In the genomic region with DNA sequence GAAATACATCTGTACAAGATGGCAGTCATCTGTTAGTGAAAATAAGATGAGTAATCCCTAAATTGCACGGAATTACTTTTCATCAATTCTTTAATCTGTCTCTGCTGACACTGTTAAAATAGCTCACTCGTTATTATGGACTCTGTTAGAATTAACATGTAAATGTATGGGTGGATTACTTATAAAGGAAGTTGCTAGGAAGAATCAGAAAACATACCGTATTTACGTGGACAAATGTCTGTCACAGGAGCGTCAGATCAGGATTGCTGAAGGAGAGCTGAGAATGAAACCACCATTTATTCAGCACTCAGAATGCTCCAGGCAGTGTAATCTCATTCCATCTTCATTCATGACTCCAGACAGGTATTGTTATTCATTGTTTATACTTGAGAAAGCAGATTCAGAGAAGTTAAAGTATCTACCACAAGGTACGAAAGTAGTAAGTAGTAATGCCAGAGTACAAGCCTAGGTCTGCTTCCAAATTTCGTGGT, we compare ENCODE assay signal across 8 cellular contexts. TPM values are rescaled to one million over a fixed set of nuclear protein-coding genes. Genes with fewer than 3 reads are reported as not detected.
DNase-seq lines count a peak whose midpoint lies in the region; ATAC-seq, FAIRE-seq and TF ChIP-seq lines count a peak whose summit lies in the region.

No MANE protein-coding gene starts in this region.

- no peak overlapping the region for H3K23ac ChIP-seq in H1 (ENCODE audit: insufficient read length)

- no peak overlapping the region for H3K14ac ChIP-seq in H1 (ENCODE audit: insufficient read length)

- H3K4ac ChIP-seq in H1 (replicated peaks; ENCODE audit: insufficient read length, low read depth, low read length) = no peak overlapping the region

- H3K4me1 ChIP-seq in BE2C (no peaks in the 10 kb centered on the region), H1 (replicated peaks in 1 of 4; ENCODE audit: control insufficient read depth in 3 of 4, insufficient read depth in 4 of 4, low read length in 3 of 4) (peaks cover 0 to 6% (median 1%) of the 10 kb centered on the region in 4 experiments; a peak in 4 of 7 replicates)

- H2BK12ac ChIP-seq in H1 (ENCODE audit: low read depth, low read length) = no peak overlapping the region

- H3K79me2 ChIP-seq in H1 (ENCODE audit: control insufficient read depth in 1 of 2, insufficient read depth in 2 of 2, low read length in 2 of 2) = peaks cover 0 to 12% of the 10 kb centered on the region in 2 experiments; a peak in 2 of 4 replicates
- peaks cover 58% of the 10 kb centered on the region for H3K79me2 ChIP-seq in neural cell (replicated peaks; ENCODE audit: insufficient read depth, low read length)

- CTCF ChIA-PET in H1 (lab: Charles Lee; ENCODE audit: partially characterized antibody) = interaction anchor here (0.8 to 0.9 kb wide), 2 partner anchors 12 to 136 kb away, joined by 3 read pairs; no protein-coding TSS in a partner anchor

- no peak for TF ChIP-seq POLR2A in H1 (IDR thresholded peaks at IDR 0.05; ENCODE audit: control extremely low read depth in 1 of 2, low read depth in 2 of 2, low read length in 2 of 2)

- H2AFZ ChIP-seq in H1 (ENCODE audit: low read length) (no peak overlapping the region), neural cell (ENCODE audit: low read depth, low read length) (peak overlapping the region; percentile 52)

- POLR2A ChIA-PET in H1 (lab: Charles Lee; ENCODE audit: partially characterized antibody) = interaction anchor here (1.2 kb wide), 1 partner anchor 12 kb away, joined by 4 read pairs; no protein-coding TSS in a partner anchor

- no peak overlapping the region for H2BK15ac ChIP-seq in H1 (ENCODE audit: low read length)

- peaks cover 3% of the 10 kb centered on the region; the same call in 1 of the 2 replicates for H3K23me2 ChIP-seq in H1 (ENCODE audit: low read depth, low read length)

- H4K20me1 ChIP-seq in H1 (replicated peaks in 1 of 2; ENCODE audit: control insufficient read depth in 1 of 2, insufficient read depth in 2 of 2, low read length in 2 of 2) (no peaks in the 10 kb centered on the region), neural cell (ENCODE audit: insufficient read depth) (no peaks in the 10 kb centered on the region)

- H3K27ac ChIP-seq in H1 (ENCODE audit: low read depth, low read length) (no peak overlapping the region), neural cell (ENCODE audit: low read length) (peak overlapping the region; percentile 70)

- H2BK5ac ChIP-seq in H1 (ENCODE audit: low read depth, low read length) = no peak overlapping the region

- no peaks in the 10 kb centered on the region for H3F3A ChIP-seq in neural cell (ENCODE audit: insufficient read depth, low read length, poor library complexity, severe bottlenecking)

- peak overlapping the region in 1 of 4 experiments; percentile 47; a peak in 1 of 7 replicates for H3K9ac ChIP-seq in H1 (replicated peaks in 1 of 4; ENCODE audit: extremely low read depth in 1 of 4, low read depth in 3 of 4, low read length in 3 of 4)
- H3K9ac ChIP-seq in neural cell (ENCODE audit: low read length) = peak overlapping the region; percentile 74

- no peak for TF ChIP-seq CTCF in BE2C (IDR thresholded peaks at IDR 0.05; ENCODE audit: low read depth, low read length)
- no peak for TF ChIP-seq CTCF in H1 (IDR thresholded peaks at IDR 0.05; ENCODE audit: control extremely low read depth in 1 of 3, insufficient read depth in 1 of 3, low read depth in 1 of 3, low read length in 3 of 3)
- no peak for TF ChIP-seq CTCF in neural cell (IDR thresholded peaks at IDR 0.05; ENCODE audit: poor library complexity, severe bottlenecking)

- TF ChIP-seq EP300 in H1 (IDR thresholded peaks at IDR 0.05; ENCODE audit: borderline replicate concordance in 1 of 2, low read depth in 2 of 2, low read length in 2 of 2) (no peak), neural cell (conservative IDR thresholded peaks at IDR 0.05; ENCODE audit: poor library complexity, severe bottlenecking) (no peak)

- WGBS in H1 (ENCODE audit: extremely low coverage in 1 of 2, insufficient coverage in 1 of 2, insufficient read length in 1 of 2, insufficient replicate concordance in 2 of 2, low coverage in 1 of 2, low lambda C conversion rate in 2 of 2, missing lambda C conversion rate in 1 of 2), 2 experiments = 56% methylated on average over 7 of the region's 7 CpGs; no CpG with 5 or more reads in 1 of the 2 experiments

- no peak overlapping the region for H4K5ac ChIP-seq in H1 (ENCODE audit: insufficient read length, low read depth, low read length)

- no peaks in the 10 kb centered on the region for H3K9me2 ChIP-seq in neural cell (ENCODE audit: insufficient read depth, low read length)

- H2AK5ac ChIP-seq in H1 (ENCODE audit: low read depth, low read length) = no peak overlapping the region

- ATAC-seq in HG03025 (IDR thresholded peaks at IDR 0.05; ENCODE audit: low FRiP score, unreplicated experiment) = no peak
- no peak for ATAC-seq in HG03439 (IDR thresholded peaks at IDR 0.05; ENCODE audit: unreplicated experiment)
- ATAC-seq in GM21529 (IDR thresholded peaks at IDR 0.05; ENCODE audit: unreplicated experiment) = no peak

- no peaks in the 10 kb centered on the region for H3K36me3 ChIP-seq in BE2C
- H3K36me3 ChIP-seq in H1 (ENCODE audit: control insufficient read depth in 2 of 4, insufficient read depth in 4 of 4, low read length in 3 of 4) = no peaks in the 10 kb centered on the region
- no peaks in the 10 kb centered on the region for H3K36me3 ChIP-seq in neural cell (ENCODE audit: insufficient read depth, low read length)

- no peaks in the 10 kb centered on the region for H3K27me3 ChIP-seq in BE2C
- no peaks in the 10 kb centered on the region for H3K27me3 ChIP-seq in H1 (replicated peaks in 1 of 4; ENCODE audit: control insufficient read depth in 3 of 4, extremely low read depth in 1 of 4, insufficient read depth in 3 of 4, low read length in 3 of 4)
- H3K27me3 ChIP-seq in neural cell (ENCODE audit: insufficient read depth, low read depth, low read length) = no peaks in the 10 kb centered on the region

- H3K4me3 ChIP-seq in BE2C (ENCODE audit: low read depth, low read length) (peak overlapping the region; percentile 95), H1 (ENCODE audit: extremely low read depth in 1 of 4, insufficient read depth in 2 of 4, low read depth in 3 of 4, low read length in 4 of 4) (peak overlapping the region in 3 of 4 experiments; percentile 8 to 93 (median 71); a peak in 4 of 8 replicates), neural cell (ENCODE audit: low read length) (peak overlapping the region; percentile 75)

- FAIRE-seq in H1 (lab: Jason Lieb, UNC) = no peak

- no peak overlapping the region for H2BK120ac ChIP-seq in H1 (replicated peaks; ENCODE audit: low read depth, low read length)

- peak overlapping the region; percentile 69 to 93 for H3K4me2 ChIP-seq in H1 (ENCODE audit: insufficient read depth in 1 of 2, low read depth in 2 of 2, low read length in 2 of 2)
- H3K4me2 ChIP-seq in neural cell (ENCODE audit: low read length) = peak overlapping the region; percentile 72

- no peak overlapping the region for H3K18ac ChIP-seq in H1 (ENCODE audit: extremely low read depth, low read length)

- H2BK20ac ChIP-seq in H1 (ENCODE audit: low read length) = no peak overlapping the region

- no peak overlapping the region for H4K91ac ChIP-seq in H1 (replicated peaks; ENCODE audit: insufficient read length, low read length)

- H3K9me3 ChIP-seq in BE2C = no peaks in the 10 kb centered on the region
- no peaks in the 10 kb centered on the region for H3K9me3 ChIP-seq in H1 (ENCODE audit: insufficient read depth in 2 of 2, low read depth in 1 of 2, low read length in 1 of 2)
- no peaks in the 10 kb centered on the region for H3K9me3 ChIP-seq in neural cell (ENCODE audit: low read length)

- H4K8ac ChIP-seq in H1 (ENCODE audit: extremely low read depth, insufficient read depth, low read length) = no peak overlapping the region

- TF ChIP-seq RAD21 in H1 (IDR thresholded peaks at IDR 0.05 in 1 of 2, conservative IDR thresholded peaks at IDR 0.05 in 1 of 2; ENCODE audit: low read depth in 2 of 2, low read length in 2 of 2) (no peak), neural cell (conservative IDR thresholded peaks at IDR 0.05) (peak; percentile 23)

- DNase-seq in BE2C = no peak
- DNase-seq in NCI-H748 (lab: John Stamatoyannopoulos, UW; ENCODE audit: unreplicated experiment) = peak; percentile 40
- no peak for DNase-seq in H1 (ENCODE audit: low read depth in 1 of 2, low spot score in 2 of 2)
- DNase-seq in stimulated activated CD4-positive, alpha-beta T cell treated with anti-CD3 and anti-CD28 coated beads, Interleukin-4, amount 100 ng/mL, for 1 hour = no peak

- H3K79me1 ChIP-seq in H1 (ENCODE audit: low read depth, low read length) = no peaks in the 10 kb centered on the region

- no peak overlapping the region for H3K56ac ChIP-seq in H1 (replicated peaks; ENCODE audit: insufficient read length, low read depth, low read length)

TF ChIP-seq in H1, 55 proteins besides CTCF, POLR2A, EP300 and RAD21 (continues in another document):
- TF ChIP-seq, protein P1, sequence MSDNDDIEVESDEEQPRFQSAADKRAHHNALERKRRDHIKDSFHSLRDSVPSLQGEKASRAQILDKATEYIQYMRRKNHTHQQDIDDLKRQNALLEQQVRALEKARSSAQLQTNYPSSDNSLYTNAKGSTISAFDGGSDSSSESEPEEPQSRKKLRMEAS (IDR thresholded peaks at IDR 0.05) = no peak
- no peak for TF ChIP-seq CTBP2 (IDR thresholded peaks at IDR 0.05; ENCODE audit: borderline replicate concordance, insufficient read depth, insufficient read length, low read length)
- TF ChIP-seq BCL11A (IDR thresholded peaks at IDR 0.05; ENCODE audit: low read depth in 2 of 2, low read length in 2 of 2) = no peak

TF ChIP-seq in neural cell, 6 proteins besides CTCF, POLR2A, EP300 and RAD21 (continues in another document):
- TF ChIP-seq POLR2AphosphoS5 (IDR thresholded peaks at IDR 0.05) (peak; percentile 71), EZH2 (IDR thresholded peaks at IDR 0.05; ENCODE audit: borderline replicate concordance, insufficient read depth, low read length, poor library complexity, severe bottlenecking) (no peak), SMC3 (conservative IDR thresholded peaks at IDR 0.05; ENCODE audit: poor library complexity) (peak; percentile 26)

RNA-seq across cellular contexts. Expression of a gene that starts 1.3 kb away (rescaled TPM):
- 0.91 TPM for polyA plus RNA-seq in BE2C (2012; ENCODE audit: insufficient read depth, insufficient read length, low read depth)
- 3.6 TPM in 2 replicates for total RNA-seq in H1 (2021; fragmentation: NEBNext Ultra II Directional; extraction: Animal tissue kit (Norgen Biotek cat#: 25700))
- polyA plus RNA-seq in H1 (2011; rRNA removed) = 0.16 and 0.44 TPM in 2 replicates
- polyA plus RNA-seq in H1 (2011; cell fraction: cytosol; rRNA removed) = 0.81 TPM
- 0.29 TPM for polyA plus RNA-seq in H1 (2011; cell fraction: nucleus; rRNA removed)
- polyA plus RNA-seq in H1 (2012, experiment 1 of 2) = 0.74 to 1.6 TPM (median 1.2 TPM) in 4 replicates
- polyA plus RNA-seq in H1 (2012, experiment 2 of 2) = 0.10 TPM
- polyA plus RNA-seq in H1 (2013, experiment 1 of 2) = 2.1 TPM
- polyA plus RNA-seq in H1 (2013, experiment 2 of 2) = 1.8 TPM
- polyA minus RNA-seq in H1 (2011; rRNA and poly(A)+ RNA removed) = 1.4 and 1.9 TPM in 2 replicates
- polyA minus RNA-seq in H1 (2011; cell fraction: cytosol; rRNA and poly(A)+ RNA removed) = 2.1 TPM
- 5.2 TPM for polyA minus RNA-seq in H1 (2011; cell fraction: nucleus; rRNA and poly(A)+ RNA removed)
- polyA plus RNA-seq in neural cell = 11.5 and 13.2 TPM in 2 replicates
- 30.4 and 35.1 TPM in 2 replicates for polyA minus RNA-seq in neural cell
